1 cellular context compared by ENCODE assay signal in the genomic region with DNA sequence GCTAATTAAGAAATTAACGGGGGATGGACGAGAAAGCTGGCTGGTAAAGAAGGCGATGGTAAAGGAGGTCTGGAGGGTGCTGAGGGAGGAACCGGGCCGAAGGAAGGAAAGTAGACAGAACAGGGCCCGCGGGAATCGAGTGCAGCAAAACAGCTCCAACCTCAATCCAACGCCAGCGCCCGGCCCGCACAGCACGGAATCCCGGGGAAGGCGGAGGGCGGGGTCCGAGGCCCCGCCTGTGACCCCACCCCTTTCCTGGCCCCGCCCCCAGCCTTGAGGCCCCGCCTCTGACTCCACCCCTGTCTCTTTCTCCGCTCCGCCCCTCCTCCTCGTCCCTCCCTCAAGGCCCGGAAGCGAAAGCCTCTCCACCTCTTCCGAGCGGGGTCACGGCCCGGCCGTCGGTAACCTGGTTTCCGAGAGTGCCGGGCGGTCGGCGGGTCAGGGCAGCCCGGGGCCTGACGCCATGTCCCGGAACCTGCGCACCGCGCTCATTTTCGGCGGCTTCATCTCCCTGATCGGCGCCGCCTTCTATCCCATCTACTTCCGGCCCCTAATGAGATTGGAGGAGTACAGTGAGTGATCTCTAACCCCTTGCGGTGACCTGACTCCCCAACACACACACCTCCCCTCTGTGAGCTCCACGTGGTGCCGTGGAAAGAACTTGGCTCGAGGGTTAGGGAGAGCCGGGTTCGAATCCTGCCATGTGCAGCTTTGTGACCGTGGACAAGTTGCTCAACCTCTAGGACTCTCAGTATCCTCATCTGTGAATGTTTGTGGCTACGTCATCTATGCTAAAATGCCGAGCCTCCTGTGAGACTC.
TF ChIP-seq lines count a peak whose summit lies in the region.

A gene (plus strand): TSS at position 370 of the 819 bp plus-strand sequence. CDS start 94 bp downstream, at position 464.

TF ChIP-seq in HepG2, 621 proteins besides CTCF, POLR2A, EP300 and RAD21 (continued from another document and continues in another):
- TF ChIP-seq, protein P1, sequence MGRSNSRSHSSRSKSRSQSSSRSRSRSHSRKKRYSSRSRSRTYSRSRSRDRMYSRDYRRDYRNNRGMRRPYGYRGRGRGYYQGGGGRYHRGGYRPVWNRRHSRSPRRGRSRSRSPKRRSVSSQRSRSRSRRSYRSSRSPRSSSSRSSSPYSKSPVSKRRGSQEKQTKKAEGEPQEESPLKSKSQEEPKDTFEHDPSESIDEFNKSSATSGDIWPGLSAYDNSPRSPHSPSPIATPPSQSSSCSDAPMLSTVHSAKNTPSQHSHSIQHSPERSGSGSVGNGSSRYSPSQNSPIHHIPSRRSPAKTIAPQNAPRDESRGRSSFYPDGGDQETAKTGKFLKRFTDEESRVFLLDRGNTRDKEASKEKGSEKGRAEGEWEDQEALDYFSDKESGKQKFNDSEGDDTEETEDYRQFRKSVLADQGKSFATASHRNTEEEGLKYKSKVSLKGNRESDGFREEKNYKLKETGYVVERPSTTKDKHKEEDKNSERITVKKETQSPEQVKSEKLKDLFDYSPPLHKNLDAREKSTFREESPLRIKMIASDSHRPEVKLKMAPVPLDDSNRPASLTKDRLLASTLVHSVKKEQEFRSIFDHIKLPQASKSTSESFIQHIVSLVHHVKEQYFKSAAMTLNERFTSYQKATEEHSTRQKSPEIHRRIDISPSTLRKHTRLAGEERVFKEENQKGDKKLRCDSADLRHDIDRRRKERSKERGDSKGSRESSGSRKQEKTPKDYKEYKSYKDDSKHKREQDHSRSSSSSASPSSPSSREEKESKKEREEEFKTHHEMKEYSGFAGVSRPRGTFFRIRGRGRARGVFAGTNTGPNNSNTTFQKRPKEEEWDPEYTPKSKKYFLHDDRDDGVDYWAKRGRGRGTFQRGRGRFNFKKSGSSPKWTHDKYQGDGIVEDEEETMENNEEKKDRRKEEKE (IDR thresholded peaks at IDR 0.05), result no peak
- no peak for TF ChIP-seq PAWR (CRISPR knock-in tag; IDR thresholded peaks at IDR 0.05; ENCODE audit: borderline replicate concordance)
- TF ChIP-seq, protein P2, sequence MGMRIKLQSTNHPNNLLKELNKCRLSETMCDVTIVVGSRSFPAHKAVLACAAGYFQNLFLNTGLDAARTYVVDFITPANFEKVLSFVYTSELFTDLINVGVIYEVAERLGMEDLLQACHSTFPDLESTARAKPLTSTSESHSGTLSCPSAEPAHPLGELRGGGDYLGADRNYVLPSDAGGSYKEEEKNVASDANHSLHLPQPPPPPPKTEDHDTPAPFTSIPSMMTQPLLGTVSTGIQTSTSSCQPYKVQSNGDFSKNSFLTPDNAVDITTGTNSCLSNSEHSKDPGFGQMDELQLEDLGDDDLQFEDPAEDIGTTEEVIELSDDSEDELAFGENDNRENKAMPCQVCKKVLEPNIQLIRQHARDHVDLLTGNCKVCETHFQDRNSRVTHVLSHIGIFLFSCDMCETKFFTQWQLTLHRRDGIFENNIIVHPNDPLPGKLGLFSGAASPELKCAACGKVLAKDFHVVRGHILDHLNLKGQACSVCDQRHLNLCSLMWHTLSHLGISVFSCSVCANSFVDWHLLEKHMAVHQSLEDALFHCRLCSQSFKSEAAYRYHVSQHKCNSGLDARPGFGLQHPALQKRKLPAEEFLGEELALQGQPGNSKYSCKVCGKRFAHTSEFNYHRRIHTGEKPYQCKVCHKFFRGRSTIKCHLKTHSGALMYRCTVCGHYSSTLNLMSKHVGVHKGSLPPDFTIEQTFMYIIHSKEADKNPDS (CRISPR knock-in tag; IDR thresholded peaks at IDR 0.05), result no peak
- no peak for TF ChIP-seq STAT5B (CRISPR knock-in tag; IDR thresholded peaks at IDR 0.05)
- TF ChIP-seq NFKBIZ (CRISPR knock-in tag; IDR thresholded peaks at IDR 0.05), result peak; percentile 28; the same call in 1 of the 2 replicates
- no peak for TF ChIP-seq ZNF780A (CRISPR knock-in tag; IDR thresholded peaks at IDR 0.05)
- TF ChIP-seq ZBTB38 (CRISPR knock-in tag; IDR thresholded peaks at IDR 0.05), result peak; percentile 70
- TF ChIP-seq, protein P3, sequence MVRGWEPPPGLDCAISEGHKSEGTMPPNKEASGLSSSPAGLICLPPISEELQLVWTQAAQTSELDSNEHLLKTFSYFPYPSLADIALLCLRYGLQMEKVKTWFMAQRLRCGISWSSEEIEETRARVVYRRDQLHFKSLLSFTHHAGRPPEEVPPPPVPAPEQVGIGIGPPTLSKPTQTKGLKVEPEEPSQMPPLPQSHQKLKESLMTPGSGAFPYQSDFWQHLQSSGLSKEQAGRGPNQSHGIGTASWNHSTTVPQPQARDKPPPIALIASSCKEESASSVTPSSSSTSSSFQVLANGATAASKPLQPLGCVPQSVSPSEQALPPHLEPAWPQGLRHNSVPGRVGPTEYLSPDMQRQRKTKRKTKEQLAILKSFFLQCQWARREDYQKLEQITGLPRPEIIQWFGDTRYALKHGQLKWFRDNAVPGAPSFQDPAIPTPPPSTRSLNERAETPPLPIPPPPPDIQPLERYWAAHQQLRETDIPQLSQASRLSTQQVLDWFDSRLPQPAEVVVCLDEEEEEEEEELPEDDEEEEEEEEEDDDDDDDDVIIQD (CRISPR knock-in tag; IDR thresholded peaks at IDR 0.05; ENCODE audit: low read depth), result no peak; the same call in 1 of the 2 replicates
- TF ChIP-seq, protein P4, sequence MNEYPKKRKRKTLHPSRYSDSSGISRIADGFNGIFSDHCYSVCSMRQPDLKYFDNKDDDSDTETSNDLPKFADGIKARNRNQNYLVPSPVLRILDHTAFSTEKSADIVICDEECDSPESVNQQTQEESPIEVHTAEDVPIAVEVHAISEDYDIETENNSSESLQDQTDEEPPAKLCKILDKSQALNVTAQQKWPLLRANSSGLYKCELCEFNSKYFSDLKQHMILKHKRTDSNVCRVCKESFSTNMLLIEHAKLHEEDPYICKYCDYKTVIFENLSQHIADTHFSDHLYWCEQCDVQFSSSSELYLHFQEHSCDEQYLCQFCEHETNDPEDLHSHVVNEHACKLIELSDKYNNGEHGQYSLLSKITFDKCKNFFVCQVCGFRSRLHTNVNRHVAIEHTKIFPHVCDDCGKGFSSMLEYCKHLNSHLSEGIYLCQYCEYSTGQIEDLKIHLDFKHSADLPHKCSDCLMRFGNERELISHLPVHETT (CRISPR knock-in tag; conservative IDR thresholded peaks at IDR 0.05), result peak; percentile 99
- no peak for TF ChIP-seq TSC22D2 (CRISPR knock-in tag; IDR thresholded peaks at IDR 0.05; ENCODE audit: borderline replicate concordance)
- TF ChIP-seq ZNF567 (CRISPR knock-in tag; IDR thresholded peaks at IDR 0.05; ENCODE audit: borderline replicate concordance), result no peak
- no peak for TF ChIP-seq TAF15 (IDR thresholded peaks at IDR 0.05; ENCODE audit: low read depth, low read length, poor library complexity, severe bottlenecking)
- TF ChIP-seq, protein P5, sequence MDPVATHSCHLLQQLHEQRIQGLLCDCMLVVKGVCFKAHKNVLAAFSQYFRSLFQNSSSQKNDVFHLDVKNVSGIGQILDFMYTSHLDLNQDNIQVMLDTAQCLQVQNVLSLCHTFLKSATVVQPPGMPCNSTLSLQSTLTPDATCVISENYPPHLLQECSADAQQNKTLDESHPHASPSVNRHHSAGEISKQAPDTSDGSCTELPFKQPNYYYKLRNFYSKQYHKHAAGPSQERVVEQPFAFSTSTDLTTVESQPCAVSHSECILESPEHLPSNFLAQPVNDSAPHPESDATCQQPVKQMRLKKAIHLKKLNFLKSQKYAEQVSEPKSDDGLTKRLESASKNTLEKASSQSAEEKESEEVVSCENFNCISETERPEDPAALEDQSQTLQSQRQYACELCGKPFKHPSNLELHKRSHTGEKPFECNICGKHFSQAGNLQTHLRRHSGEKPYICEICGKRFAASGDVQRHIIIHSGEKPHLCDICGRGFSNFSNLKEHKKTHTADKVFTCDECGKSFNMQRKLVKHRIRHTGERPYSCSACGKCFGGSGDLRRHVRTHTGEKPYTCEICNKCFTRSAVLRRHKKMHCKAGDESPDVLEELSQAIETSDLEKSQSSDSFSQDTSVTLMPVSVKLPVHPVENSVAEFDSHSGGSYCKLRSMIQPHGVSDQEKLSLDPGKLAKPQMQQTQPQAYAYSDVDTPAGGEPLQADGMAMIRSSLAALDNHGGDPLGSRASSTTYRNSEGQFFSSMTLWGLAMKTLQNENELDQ (CRISPR knock-in tag; IDR thresholded peaks at IDR 0.05; ENCODE audit: borderline replicate concordance), result no peak
- no peak for TF ChIP-seq GPN1 (CRISPR knock-in tag; IDR thresholded peaks at IDR 0.05; ENCODE audit: borderline replicate concordance)
- TF ChIP-seq NCOR1 (IDR thresholded peaks at IDR 0.05; ENCODE audit: borderline replicate concordance, low read length), result peak; percentile 58; the same call in 1 of the 2 replicates
- no peak for TF ChIP-seq SP1 (IDR thresholded peaks at IDR 0.05)
- peak; percentile 76 for TF ChIP-seq SP1 (CRISPR knock-in tag; IDR thresholded peaks at IDR 0.05)
- TF ChIP-seq ZNF230 (CRISPR knock-in tag; IDR thresholded peaks at IDR 0.05), result no peak
- peak; percentile 71 for TF ChIP-seq ATF1 (CRISPR knock-in tag; IDR thresholded peaks at IDR 0.05)
- TF ChIP-seq SIX4 (CRISPR knock-in tag; IDR thresholded peaks at IDR 0.05), result no peak
- no peak for TF ChIP-seq PHB2 (IDR thresholded peaks at IDR 0.05; ENCODE audit: partially characterized antibody)
- peak; percentile 88 for TF ChIP-seq GABPA (IDR thresholded peaks at IDR 0.05; ENCODE audit: low read depth, low read length)
- peak; percentile 95 for TF ChIP-seq GABPA (CRISPR knock-in tag; IDR thresholded peaks at IDR 0.05; ENCODE audit: low read depth)
- peak; percentile 58 for TF ChIP-seq CREB1 (IDR thresholded peaks at IDR 0.05)
- TF ChIP-seq CREB1 (CRISPR knock-in tag; IDR thresholded peaks at IDR 0.05), result peak; percentile 39; the same call in 1 of the 2 replicates
- no peak for TF ChIP-seq RFX5 (IDR thresholded peaks at IDR 0.05; ENCODE audit: low read depth, low read length)
- TF ChIP-seq, protein P6, sequence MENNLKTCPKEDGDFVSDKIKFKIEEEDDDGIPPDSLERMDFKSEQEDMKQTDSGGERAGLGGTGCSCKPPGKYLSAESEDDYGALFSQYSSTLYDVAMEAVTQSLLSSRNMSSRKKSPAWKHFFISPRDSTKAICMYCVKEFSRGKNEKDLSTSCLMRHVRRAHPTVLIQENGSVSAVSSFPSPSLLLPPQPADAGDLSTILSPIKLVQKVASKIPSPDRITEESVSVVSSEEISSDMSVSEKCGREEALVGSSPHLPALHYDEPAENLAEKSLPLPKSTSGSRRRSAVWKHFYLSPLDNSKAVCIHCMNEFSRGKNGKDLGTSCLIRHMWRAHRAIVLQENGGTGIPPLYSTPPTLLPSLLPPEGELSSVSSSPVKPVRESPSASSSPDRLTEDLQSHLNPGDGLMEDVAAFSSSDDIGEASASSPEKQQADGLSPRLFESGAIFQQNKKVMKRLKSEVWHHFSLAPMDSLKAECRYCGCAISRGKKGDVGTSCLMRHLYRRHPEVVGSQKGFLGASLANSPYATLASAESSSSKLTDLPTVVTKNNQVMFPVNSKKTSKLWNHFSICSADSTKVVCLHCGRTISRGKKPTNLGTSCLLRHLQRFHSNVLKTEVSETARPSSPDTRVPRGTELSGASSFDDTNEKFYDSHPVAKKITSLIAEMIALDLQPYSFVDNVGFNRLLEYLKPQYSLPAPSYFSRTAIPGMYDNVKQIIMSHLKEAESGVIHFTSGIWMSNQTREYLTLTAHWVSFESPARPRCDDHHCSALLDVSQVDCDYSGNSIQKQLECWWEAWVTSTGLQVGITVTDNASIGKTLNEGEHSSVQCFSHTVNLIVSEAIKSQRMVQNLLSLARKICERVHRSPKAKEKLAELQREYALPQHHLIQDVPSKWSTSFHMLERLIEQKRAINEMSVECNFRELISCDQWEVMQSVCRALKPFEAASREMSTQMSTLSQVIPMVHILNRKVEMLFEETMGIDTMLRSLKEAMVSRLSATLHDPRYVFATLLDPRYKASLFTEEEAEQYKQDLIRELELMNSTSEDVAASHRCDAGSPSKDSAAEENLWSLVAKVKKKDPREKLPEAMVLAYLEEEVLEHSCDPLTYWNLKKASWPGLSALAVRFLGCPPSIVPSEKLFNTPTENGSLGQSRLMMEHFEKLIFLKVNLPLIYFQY (CRISPR knock-in tag; IDR thresholded peaks at IDR 0.05; ENCODE audit: borderline replicate concordance), result peak; percentile 60; the same call in 1 of the 2 replicates
- peak; percentile 43 for TF ChIP-seq AGO2 (optimal IDR thresholded peaks at IDR 0.05; ENCODE audit: low read depth, low read length)
- TF ChIP-seq REPIN1 (CRISPR knock-in tag; IDR thresholded peaks at IDR 0.05; ENCODE audit: borderline replicate concordance, low read depth), result peak; percentile 91
- TF ChIP-seq MED8 (CRISPR knock-in tag; IDR thresholded peaks at IDR 0.05; ENCODE audit: insufficient replicate concordance), result no peak
- no peak for TF ChIP-seq ZNF530 (CRISPR knock-in tag; IDR thresholded peaks at IDR 0.05; ENCODE audit: low read depth)
- TF ChIP-seq, protein P7, sequence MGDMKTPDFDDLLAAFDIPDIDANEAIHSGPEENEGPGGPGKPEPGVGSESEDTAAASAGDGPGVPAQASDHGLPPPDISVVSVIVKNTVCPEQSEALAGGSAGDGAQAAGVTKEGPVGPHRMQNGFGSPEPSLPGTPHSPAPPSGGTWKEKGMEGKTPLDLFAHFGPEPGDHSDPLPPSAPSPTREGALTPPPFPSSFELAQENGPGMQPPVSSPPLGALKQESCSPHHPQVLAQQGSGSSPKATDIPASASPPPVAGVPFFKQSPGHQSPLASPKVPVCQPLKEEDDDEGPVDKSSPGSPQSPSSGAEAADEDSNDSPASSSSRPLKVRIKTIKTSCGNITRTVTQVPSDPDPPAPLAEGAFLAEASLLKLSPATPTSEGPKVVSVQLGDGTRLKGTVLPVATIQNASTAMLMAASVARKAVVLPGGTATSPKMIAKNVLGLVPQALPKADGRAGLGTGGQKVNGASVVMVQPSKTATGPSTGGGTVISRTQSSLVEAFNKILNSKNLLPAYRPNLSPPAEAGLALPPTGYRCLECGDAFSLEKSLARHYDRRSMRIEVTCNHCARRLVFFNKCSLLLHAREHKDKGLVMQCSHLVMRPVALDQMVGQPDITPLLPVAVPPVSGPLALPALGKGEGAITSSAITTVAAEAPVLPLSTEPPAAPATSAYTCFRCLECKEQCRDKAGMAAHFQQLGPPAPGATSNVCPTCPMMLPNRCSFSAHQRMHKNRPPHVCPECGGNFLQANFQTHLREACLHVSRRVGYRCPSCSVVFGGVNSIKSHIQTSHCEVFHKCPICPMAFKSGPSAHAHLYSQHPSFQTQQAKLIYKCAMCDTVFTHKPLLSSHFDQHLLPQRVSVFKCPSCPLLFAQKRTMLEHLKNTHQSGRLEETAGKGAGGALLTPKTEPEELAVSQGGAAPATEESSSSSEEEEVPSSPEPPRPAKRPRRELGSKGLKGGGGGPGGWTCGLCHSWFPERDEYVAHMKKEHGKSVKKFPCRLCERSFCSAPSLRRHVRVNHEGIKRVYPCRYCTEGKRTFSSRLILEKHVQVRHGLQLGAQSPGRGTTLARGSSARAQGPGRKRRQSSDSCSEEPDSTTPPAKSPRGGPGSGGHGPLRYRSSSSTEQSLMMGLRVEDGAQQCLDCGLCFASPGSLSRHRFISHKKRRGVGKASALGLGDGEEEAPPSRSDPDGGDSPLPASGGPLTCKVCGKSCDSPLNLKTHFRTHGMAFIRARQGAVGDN (CRISPR knock-in tag; IDR thresholded peaks at IDR 0.05), result peak; percentile 97
- peak; percentile 82 for TF ChIP-seq ZNF670 (CRISPR knock-in tag; IDR thresholded peaks at IDR 0.05; ENCODE audit: borderline replicate concordance)
- no peak for TF ChIP-seq ZNF33A (CRISPR knock-in tag; IDR thresholded peaks at IDR 0.05; ENCODE audit: borderline replicate concordance)
- no peak for TF ChIP-seq ZBTB7A (CRISPR knock-in tag; IDR thresholded peaks at IDR 0.05)
- TF ChIP-seq SP140L (CRISPR knock-in tag; IDR thresholded peaks at IDR 0.05; ENCODE audit: borderline replicate concordance), result no peak
- peak; percentile 80; the same call in 1 of the 2 replicates for TF ChIP-seq ZMYM3 (CRISPR knock-in tag; IDR thresholded peaks at IDR 0.05)
- TF ChIP-seq HMG20A (CRISPR knock-in tag; IDR thresholded peaks at IDR 0.05; ENCODE audit: borderline replicate concordance), result peak; percentile 25; the same call in 1 of the 2 replicates
- no peak for TF ChIP-seq TCF7L2 (IDR thresholded peaks at IDR 0.05; ENCODE audit: low read depth, low read length)
- TF ChIP-seq KMT2B (CRISPR knock-in tag; IDR thresholded peaks at IDR 0.05), result peak; percentile 87
- TF ChIP-seq ZNF569 (CRISPR knock-in tag; IDR thresholded peaks at IDR 0.05; ENCODE audit: borderline replicate concordance), result no peak
- no peak; the same call in 1 of the 2 replicates for TF ChIP-seq FOXM1 (CRISPR knock-in tag; IDR thresholded peaks at IDR 0.05)
